In the genomic region with DNA sequence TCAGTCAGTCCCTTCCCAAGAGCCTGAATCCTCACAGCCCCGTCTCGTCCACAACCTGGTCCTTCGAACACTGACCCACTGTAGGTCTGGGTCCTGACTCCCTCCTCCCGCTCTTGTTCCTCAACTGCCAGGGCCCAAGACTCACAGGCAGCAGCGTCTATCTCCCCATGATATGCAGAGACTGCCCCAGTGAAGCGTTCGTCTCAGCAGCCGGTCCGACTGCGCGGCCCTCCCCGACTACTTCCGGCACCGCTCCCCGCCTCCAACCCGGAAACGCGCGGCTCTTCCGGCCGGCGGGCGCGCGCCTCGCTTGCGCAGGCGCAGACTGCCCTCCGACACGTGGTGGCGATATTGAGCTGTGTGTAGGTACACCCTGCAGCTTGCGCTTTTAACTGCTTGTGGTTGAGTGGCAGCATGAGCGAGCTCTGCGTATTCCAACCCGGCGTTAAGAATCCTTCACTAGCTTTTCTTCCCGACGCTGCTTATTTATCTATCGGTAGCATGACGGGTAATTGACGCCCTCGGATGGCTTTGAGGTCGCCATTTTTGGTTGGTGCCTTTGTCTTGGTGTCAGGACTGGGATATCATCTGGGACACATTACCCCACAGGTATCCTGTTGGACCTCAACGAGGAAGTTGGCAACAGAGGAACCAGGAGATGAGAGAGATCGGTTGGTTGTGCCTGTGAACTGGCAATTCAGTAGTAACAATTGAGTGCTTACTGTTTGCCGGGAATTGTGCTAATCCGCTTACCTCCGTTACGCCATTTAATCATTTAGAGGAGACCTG, we compare ENCODE assay signal across 1 cellular context.
TF ChIP-seq lines count a peak whose summit lies in the region.

Gene TAF12, minus strand, starts transcription at position 221 of the 789 bp plus-strand sequence. CDS start 20,986 bp downstream, outside the sequence.

TF ChIP-seq in K562, 482 proteins besides CTCF, POLR2A, EP300 and RAD21 (continued from another document and continues in another):
- TF ChIP-seq, protein P1, sequence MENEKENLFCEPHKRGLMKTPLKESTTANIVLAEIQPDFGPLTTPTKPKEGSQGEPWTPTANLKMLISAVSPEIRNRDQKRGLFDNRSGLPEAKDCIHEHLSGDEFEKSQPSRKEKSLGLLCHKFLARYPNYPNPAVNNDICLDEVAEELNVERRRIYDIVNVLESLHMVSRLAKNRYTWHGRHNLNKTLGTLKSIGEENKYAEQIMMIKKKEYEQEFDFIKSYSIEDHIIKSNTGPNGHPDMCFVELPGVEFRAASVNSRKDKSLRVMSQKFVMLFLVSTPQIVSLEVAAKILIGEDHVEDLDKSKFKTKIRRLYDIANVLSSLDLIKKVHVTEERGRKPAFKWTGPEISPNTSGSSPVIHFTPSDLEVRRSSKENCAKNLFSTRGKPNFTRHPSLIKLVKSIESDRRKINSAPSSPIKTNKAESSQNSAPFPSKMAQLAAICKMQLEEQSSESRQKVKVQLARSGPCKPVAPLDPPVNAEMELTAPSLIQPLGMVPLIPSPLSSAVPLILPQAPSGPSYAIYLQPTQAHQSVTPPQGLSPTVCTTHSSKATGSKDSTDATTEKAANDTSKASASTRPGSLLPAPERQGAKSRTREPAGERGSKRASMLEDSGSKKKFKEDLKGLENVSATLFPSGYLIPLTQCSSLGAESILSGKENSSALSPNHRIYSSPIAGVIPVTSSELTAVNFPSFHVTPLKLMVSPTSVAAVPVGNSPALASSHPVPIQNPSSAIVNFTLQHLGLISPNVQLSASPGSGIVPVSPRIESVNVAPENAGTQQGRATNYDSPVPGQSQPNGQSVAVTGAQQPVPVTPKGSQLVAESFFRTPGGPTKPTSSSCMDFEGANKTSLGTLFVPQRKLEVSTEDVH (IDR thresholded peaks at IDR 0.05; ENCODE audit: low read depth, partially characterized antibody): peak; percentile 97
- TF ChIP-seq CAMTA2 (CRISPR knock-in tag; conservative IDR thresholded peaks at IDR 0.05) (0 out of 2 replicates have a peak, but pooled peaks have one; percentile 57), BACH1 (tag; IDR thresholded peaks at IDR 0.05) (peak; percentile 78; the same call in 1 of the 2 replicates), ILK (tag; IDR thresholded peaks at IDR 0.05; ENCODE audit: borderline replicate concordance, low read depth) (no peak), CHCHD3 (CRISPR knock-in tag; IDR thresholded peaks at IDR 0.05) (peak; percentile 91), THRAP3 (IDR thresholded peaks at IDR 0.05; ENCODE audit: borderline replicate concordance) (peak; percentile 82; the same call in 1 of the 2 replicates), ZNF408 (CRISPR knock-in tag; IDR thresholded peaks at IDR 0.05; ENCODE audit: low read depth) (no peak), TEAD1 (CRISPR knock-in tag; IDR thresholded peaks at IDR 0.05) (peak; percentile 5 to 91; a peak in 3 of 4 replicates), CBFB (CRISPR knock-in tag; IDR thresholded peaks at IDR 0.05) (peak; percentile 72; the same call in 1 of the 2 replicates), U2AF2 (optimal IDR thresholded peaks at IDR 0.05; ENCODE audit: low read depth, low read length) (no peak), MED1 (CRISPR knock-in tag; IDR thresholded peaks at IDR 0.05; ENCODE audit: borderline replicate concordance) (no peak), FIP1L1 (IDR thresholded peaks at IDR 0.05; ENCODE audit: low read depth, low read length, poor library complexity, severe bottlenecking) (no peak), ZFP36 (IDR thresholded peaks at IDR 0.05; ENCODE audit: low read depth, low read length, partially characterized antibody) (no peak), ZNF584 (CRISPR knock-in tag; IDR thresholded peaks at IDR 0.05; ENCODE audit: low read depth) (no peak), THRB (CRISPR knock-in tag; conservative IDR thresholded peaks at IDR 0.05) (peak; percentile 74; the same call in 1 of the 2 replicates), RBBP5 (IDR thresholded peaks at IDR 0.05; ENCODE audit: borderline replicate concordance, insufficient read depth, low read length, poor library complexity, severe bottlenecking) (peak; percentile 86), MAFF (IDR thresholded peaks at IDR 0.05; ENCODE audit: low read length) (no peak), ZNF184 (CRISPR knock-in tag; IDR thresholded peaks at IDR 0.05) (no peak), CHD2 (IDR thresholded peaks at IDR 0.05; ENCODE audit: low read depth, low read length) (peak; percentile 40; the same call in 1 of the 2 replicates), ZNF445 (CRISPR knock-in tag; IDR thresholded peaks at IDR 0.05; ENCODE audit: low read depth) (no peak), BCOR (IDR thresholded peaks at IDR 0.05) (peak; percentile 53), NCOA2 (IDR thresholded peaks at IDR 0.05; ENCODE audit: partially characterized antibody in 2 of 2) (no peak), RCOR1 (IDR thresholded peaks at IDR 0.05; ENCODE audit: borderline replicate concordance in 1 of 2, low read depth in 2 of 2, low read length in 2 of 2) (peak in 1 of 2 experiments; percentile 44; a peak in 1 of 4 replicates), L3MBTL2 (IDR thresholded peaks at IDR 0.05) (peak; percentile 94), ZEB2 (IDR thresholded peaks at IDR 0.05) (peak; percentile 43; the same call in 1 of the 2 replicates), ZNF175 (CRISPR knock-in tag; IDR thresholded peaks at IDR 0.05; ENCODE audit: low read depth) (0 out of 2 replicates have a peak, but pooled peaks have one; percentile 61), PCBP1 (IDR thresholded peaks at IDR 0.05; ENCODE audit: low read depth, low read length, poor library complexity, severe bottlenecking) (no peak), POLR2AphosphoS2 (IDR thresholded peaks at IDR 0.05; ENCODE audit: low read length) (peak; percentile 76; the same call in 1 of the 2 replicates), RNF2 (IDR thresholded peaks at IDR 0.05) (peak; percentile 89), PREB (CRISPR knock-in tag; IDR thresholded peaks at IDR 0.05) (0 out of 2 replicates have a peak, but pooled peaks have one; percentile 77), TFAM (CRISPR knock-in tag; conservative IDR thresholded peaks at IDR 0.05) (no peak), ZNF146 (CRISPR knock-in tag; IDR thresholded peaks at IDR 0.05; ENCODE audit: unreplicated experiment) (no peak), ZNF77 (CRISPR knock-in tag; IDR thresholded peaks at IDR 0.05) (no peak)
- TF ChIP-seq, protein P2, sequence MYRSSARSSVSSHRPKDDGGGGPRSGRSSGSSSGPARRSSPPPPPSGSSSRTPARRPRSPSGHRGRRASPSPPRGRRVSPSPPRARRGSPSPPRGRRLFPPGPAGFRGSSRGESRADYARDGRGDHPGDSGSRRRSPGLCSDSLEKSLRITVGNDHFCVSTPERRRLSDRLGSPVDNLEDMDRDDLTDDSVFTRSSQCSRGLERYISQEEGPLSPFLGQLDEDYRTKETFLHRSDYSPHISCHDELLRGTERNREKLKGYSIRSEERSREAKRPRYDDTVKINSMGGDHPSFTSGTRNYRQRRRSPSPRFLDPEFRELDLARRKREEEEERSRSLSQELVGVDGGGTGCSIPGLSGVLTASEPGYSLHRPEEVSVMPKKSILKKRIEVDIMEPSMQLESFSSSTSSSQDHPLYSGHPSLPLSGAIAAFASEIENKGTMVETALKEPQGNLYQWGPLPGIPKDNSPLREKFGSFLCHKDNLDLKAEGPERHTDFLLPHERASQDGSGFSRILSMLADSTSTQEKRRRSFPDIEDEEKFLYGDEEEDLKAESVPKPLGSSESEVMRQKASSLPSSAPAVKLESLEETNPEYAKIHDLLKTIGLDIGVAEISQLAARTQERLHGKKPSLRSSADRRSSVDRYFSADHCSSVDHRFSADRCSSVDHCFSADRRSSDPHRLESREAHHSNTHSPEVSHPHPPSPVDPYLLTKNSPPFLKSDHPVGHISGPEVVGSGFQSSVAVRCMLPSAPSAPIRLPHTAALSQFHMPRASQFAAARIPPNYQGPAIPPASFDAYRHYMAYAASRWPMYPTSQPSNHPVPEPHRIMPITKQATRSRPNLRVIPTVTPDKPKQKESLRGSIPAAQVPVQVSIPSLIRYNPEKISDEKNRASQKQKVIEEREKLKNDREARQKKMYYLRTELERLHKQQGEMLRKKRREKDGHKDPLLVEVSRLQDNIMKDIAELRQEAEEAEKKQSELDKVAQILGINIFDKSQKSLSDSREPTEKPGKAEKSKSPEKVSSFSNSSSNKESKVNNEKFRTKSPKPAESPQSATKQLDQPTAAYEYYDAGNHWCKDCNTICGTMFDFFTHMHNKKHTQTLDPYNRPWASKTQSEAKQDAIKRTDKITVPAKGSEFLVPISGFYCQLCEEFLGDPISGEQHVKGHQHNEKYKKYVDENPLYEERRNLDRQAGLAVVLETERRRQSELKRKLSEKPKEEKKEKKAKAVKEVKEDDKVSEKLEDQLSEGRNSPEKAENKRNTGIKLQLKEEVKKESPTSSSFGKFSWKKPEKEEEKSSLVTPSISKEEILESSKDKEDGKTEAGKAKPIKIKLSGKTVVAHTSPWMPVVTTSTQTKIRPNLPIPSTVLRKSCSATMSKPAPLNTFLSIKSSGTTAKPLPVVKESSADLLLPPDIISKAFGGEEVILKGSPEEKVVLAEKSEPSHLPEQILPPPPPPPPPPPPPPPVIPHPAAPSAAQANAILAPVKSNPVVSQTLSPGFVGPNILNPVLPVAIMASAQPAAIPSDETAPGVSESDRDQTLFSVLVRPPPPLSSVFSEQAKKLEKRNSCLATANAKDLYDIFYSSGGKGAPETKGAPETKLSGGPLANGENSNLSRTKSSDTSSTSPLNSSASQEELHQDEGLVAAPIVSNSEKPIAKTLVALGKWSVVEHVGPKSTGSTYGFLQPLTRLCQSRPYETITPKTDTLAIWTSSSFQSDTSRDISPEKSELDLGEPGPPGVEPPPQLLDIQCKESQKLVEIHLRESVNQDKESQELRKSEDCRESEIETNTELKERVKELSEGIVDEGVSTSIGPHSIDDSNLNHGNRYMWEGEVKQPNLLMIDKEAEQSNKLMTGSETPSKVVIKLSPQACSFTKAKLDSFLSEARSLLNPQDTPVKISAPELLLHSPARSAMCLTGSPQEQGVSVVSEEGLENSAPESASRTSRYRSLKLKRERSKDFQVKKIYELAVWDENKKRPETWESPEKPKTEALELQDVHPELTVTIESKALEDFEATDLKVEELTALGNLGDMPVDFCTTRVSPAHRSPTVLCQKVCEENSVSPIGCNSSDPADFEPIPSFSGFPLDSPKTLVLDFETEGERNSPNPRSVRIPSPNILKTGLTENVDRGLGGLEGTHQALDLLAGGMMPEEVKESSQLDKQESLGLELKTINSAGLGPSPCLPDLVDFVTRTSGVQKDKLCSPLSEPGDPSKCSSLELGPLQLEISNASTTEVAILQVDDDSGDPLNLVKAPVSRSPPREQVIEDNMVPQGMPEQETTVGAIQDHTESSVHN (IDR thresholded peaks at IDR 0.05; ENCODE audit: borderline replicate concordance in 1 of 2, low read depth in 1 of 2): 0 out of 4 replicates have a peak, but pooled peaks of 1 of the 2 experiments have one; percentile 11
- TF ChIP-seq, protein P3, sequence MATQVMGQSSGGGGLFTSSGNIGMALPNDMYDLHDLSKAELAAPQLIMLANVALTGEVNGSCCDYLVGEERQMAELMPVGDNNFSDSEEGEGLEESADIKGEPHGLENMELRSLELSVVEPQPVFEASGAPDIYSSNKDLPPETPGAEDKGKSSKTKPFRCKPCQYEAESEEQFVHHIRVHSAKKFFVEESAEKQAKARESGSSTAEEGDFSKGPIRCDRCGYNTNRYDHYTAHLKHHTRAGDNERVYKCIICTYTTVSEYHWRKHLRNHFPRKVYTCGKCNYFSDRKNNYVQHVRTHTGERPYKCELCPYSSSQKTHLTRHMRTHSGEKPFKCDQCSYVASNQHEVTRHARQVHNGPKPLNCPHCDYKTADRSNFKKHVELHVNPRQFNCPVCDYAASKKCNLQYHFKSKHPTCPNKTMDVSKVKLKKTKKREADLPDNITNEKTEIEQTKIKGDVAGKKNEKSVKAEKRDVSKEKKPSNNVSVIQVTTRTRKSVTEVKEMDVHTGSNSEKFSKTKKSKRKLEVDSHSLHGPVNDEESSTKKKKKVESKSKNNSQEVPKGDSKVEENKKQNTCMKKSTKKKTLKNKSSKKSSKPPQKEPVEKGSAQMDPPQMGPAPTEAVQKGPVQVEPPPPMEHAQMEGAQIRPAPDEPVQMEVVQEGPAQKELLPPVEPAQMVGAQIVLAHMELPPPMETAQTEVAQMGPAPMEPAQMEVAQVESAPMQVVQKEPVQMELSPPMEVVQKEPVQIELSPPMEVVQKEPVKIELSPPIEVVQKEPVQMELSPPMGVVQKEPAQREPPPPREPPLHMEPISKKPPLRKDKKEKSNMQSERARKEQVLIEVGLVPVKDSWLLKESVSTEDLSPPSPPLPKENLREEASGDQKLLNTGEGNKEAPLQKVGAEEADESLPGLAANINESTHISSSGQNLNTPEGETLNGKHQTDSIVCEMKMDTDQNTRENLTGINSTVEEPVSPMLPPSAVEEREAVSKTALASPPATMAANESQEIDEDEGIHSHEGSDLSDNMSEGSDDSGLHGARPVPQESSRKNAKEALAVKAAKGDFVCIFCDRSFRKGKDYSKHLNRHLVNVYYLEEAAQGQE (CRISPR knock-in tag; IDR thresholded peaks at IDR 0.05; ENCODE audit: low read depth): no peak
- TF ChIP-seq, protein P4, sequence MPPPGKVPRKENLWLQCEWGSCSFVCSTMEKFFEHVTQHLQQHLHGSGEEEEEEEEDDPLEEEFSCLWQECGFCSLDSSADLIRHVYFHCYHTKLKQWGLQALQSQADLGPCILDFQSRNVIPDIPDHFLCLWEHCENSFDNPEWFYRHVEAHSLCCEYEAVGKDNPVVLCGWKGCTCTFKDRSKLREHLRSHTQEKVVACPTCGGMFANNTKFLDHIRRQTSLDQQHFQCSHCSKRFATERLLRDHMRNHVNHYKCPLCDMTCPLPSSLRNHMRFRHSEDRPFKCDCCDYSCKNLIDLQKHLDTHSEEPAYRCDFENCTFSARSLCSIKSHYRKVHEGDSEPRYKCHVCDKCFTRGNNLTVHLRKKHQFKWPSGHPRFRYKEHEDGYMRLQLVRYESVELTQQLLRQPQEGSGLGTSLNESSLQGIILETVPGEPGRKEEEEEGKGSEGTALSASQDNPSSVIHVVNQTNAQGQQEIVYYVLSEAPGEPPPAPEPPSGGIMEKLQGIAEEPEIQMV (tag; conservative IDR thresholded peaks at IDR 0.05; ENCODE audit: low read depth): no peak; the same call in 1 of the 2 replicates
